Comparison of ENCODE assay signal across 1 cellular context in genomic region chr20:11159728-11160127, GRCh38.
TF ChIP-seq lines count a peak whose summit lies in the region.

No MANE protein-coding gene starts in this region.

TF ChIP-seq in GM12878, 131 proteins besides CTCF, POLR2A, EP300 and RAD21 (continued from another document):
- TF ChIP-seq ZBTB11 (CRISPR knock-in tag; IDR thresholded peaks at IDR 0.05) (no peak), SMARCA5 (IDR thresholded peaks at IDR 0.05) (no peak), E2F4 (IDR thresholded peaks at IDR 0.05; ENCODE audit: low read depth, low read length) (no peak), RBBP5 (conservative IDR thresholded peaks at IDR 0.05) (no peak), KLF5 (IDR thresholded peaks at IDR 0.05; ENCODE audit: partially characterized antibody) (no peak)
